In genomic region chr9:106799146-106799545, GRCh38 we compare ENCODE assay signal across 14 cellular contexts.
DNase-seq lines count a peak whose midpoint lies in the region; ATAC-seq and TF ChIP-seq lines count a peak whose summit lies in the region.
"Had no signal": no experiment of that assay in that cellular context is flagged by ENCODE, and none has a peak within 500 bp of the region (broad histone marks: within the 10 kb centered on the region; RNA-seq: fewer than 3 reads in every experiment).

No MANE protein-coding gene starts in this region.

- H3K4me3 ChIP-seq in cardiac fibroblast (replicated peaks in 1 of 2; ENCODE audit: low read depth in 2 of 2, low read length in 2 of 2) = no peak overlapping the region
- no peak overlapping the region for H3K4me3 ChIP-seq in kidney epithelial cell (ENCODE audit: low read depth, low read length)
- H3K4me3 ChIP-seq in upper lobe of right lung = no peak overlapping the region
- H3K4me3 ChIP-seq: mucosa of descending colon, upper lobe of left lung had no signal

- TF ChIP-seq CTCF in cardiac fibroblast (IDR thresholded peaks at IDR 0.05; ENCODE audit: low read depth, low read length) (no peak), kidney epithelial cell (IDR thresholded peaks at IDR 0.05; ENCODE audit: insufficient read depth, low read length, poor library complexity, severe bottlenecking) (no peak), upper lobe of right lung (IDR thresholded peaks at IDR 0.05) (no peak), GM20000 (IDR thresholded peaks at IDR 0.05; ENCODE audit: extremely low read depth, missing control alignments) (no peak)

- no peak for ATAC-seq in upper lobe of right lung
- no peak for ATAC-seq in activated CD4-positive, CD25-positive, alpha-beta regulatory T cell treated with anti-CD3 and anti-CD28 coated beads, Interleukin-2, amount 50 U/mL, for 24 hours
- ATAC-seq: mucosa of descending colon had no signal

- H3K36me3 ChIP-seq in kidney epithelial cell (ENCODE audit: control insufficient read depth, insufficient read depth, low read length) = no peaks in the 10 kb centered on the region
- H3K36me3 ChIP-seq in upper lobe of right lung = no peaks in the 10 kb centered on the region
- H3K36me3 ChIP-seq: upper lobe of left lung had no signal

- intact Hi-C loops in upper lobe of right lung (cut with DNase I) = no loop called here

- no peak overlapping the region for H3K27ac ChIP-seq in upper lobe of right lung
- H3K27ac ChIP-seq: upper lobe of left lung had no signal

- H3K27me3 ChIP-seq in kidney epithelial cell (ENCODE audit: control insufficient read depth, insufficient read depth, low read length) (no peaks in the 10 kb centered on the region), upper lobe of right lung (no peaks in the 10 kb centered on the region)
- H3K27me3 ChIP-seq: upper lobe of left lung had no signal

- no peaks in the 10 kb centered on the region for H3K4me1 ChIP-seq in upper lobe of right lung
- H3K4me1 ChIP-seq: upper lobe of left lung had no signal

- H3K9me3 ChIP-seq in upper lobe of right lung = no peaks in the 10 kb centered on the region
- H3K9me3 ChIP-seq: mucosa of descending colon, upper lobe of left lung had no signal

- DNase-seq in 8988T (peak; percentile 46), HS-27A (ENCODE audit: low read depth) (peak; percentile 80), cardiac fibroblast (ENCODE audit: low read depth in 2 of 2) (peak; percentile 80 to 93), kidney epithelial cell (ENCODE audit: low read depth) (peak; percentile 92), upper lobe of right lung (no peak), GM20000 (ENCODE audit: low spot score) (no peak), NCI-H510A (lab: John Stamatoyannopoulos, UW) (no peak)
- DNase-seq: activated CD4-positive, alpha-beta T cell treated with anti-CD3 and anti-CD28 coated beads, Interleukin-2, amount 10 ng/mL, durations not matched to agents 7 days and 5 days; activated naive CD4-positive, alpha-beta T cell treated with anti-CD3 and anti-CD28 coated beads, Interleukin-2, amount 10 ng/mL, durations not matched to agents 7 days and 5 days; KG1; mucosa of descending colon; NCI-H345; upper lobe of left lung had no signal

Comparison
In these comparisons a context has a peak if more than half of its experiments do, and no peak if none do; other contexts are left out.
1. DNase-seq: peak in 8988T (single experiment), HS-27A (single experiment), cardiac fibroblast (2 of 2) and kidney epithelial cell (single experiment); none in upper lobe of right lung (single experiment), GM20000 (single experiment) and NCI-H510A (single experiment).